Comparison of ENCODE assay signal across 15 cellular contexts in the genomic region with DNA sequence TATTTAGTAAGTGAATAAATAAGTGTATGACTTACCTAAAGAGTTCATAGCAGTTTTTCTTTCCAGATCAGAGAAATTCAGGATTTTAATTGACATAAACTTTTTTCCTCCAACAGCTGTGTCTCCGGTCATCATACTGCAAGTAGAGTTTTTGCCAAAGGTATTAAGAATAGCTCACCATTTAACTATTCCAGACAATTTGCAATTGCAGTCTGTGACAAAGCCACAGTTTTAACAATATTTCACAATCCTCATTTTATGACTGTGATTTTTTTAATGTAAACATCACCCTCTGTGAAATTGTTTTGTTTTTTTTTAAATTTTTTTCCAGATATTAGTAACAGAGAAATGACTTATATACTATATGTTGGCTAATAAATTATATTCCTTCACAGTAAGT.
DNase-seq lines count a peak whose midpoint lies in the region; ATAC-seq, FAIRE-seq and TF ChIP-seq lines count a peak whose summit lies in the region.
"Had no signal": no experiment of that assay in that cellular context is flagged by ENCODE, and none has a peak within 500 bp of the region (broad histone marks: within the 10 kb centered on the region; RNA-seq: fewer than 3 reads in every experiment).

No MANE protein-coding gene starts in this region.

- FAIRE-seq in GM12892 (lab: Jason Lieb, UNC) = no peak
- FAIRE-seq: GM12878, RCC 7860 had no signal

- no peak overlapping the region for H3K4me3 ChIP-seq in PC-3 (ENCODE audit: low read length)
- no peak overlapping the region for H3K4me3 ChIP-seq in fibroblast of mammary gland (ENCODE audit: control insufficient read depth, low read depth, low read length)
- H3K4me3 ChIP-seq in skeletal muscle cell (ENCODE audit: low read depth, low read length) = no peak overlapping the region
- H3K4me3 ChIP-seq: GM12878 had no signal

- no peaks in the 10 kb centered on the region for H3K79me2 ChIP-seq in PC-3 (ENCODE audit: low read length)

- H3K4me1 ChIP-seq in PC-3 (ENCODE audit: insufficient read depth, low read length) = peaks cover 8% of the 10 kb centered on the region; the same call in 1 of the 2 replicates

- H3K9me2 ChIP-seq in PC-3 (replicated peaks; ENCODE audit: low read length) = no peaks in the 10 kb centered on the region

- H3F3A ChIP-seq in PC-3 (ENCODE audit: low read length, unreplicated experiment) = no peaks in the 10 kb centered on the region

- no peak overlapping the region for H3K27ac ChIP-seq in PC-3 (ENCODE audit: low read length)
- no peak overlapping the region for H3K27ac ChIP-seq in substantia nigra (ENCODE audit: low read depth, low read length, poor library complexity, severe bottlenecking)
- H3K27ac ChIP-seq: KMS-11 had no signal

- H2AFZ ChIP-seq in PC-3 (ENCODE audit: low read length) = no peak overlapping the region

- H3K27me3 ChIP-seq in PC-3 (ENCODE audit: low read length) = no peaks in the 10 kb centered on the region

- BruUV-seq in PC-3 (replicated peaks; lab: Mats Ljungman, UMichigan) = no TSS peak

- ATAC-seq in PC-3 = no peak
- ATAC-seq: GM12878 had no signal

- H4K20me1 ChIP-seq in PC-3 (ENCODE audit: low read length) = no peaks in the 10 kb centered on the region

- POLR2A ChIA-PET in PC-3 (lab: Charles Lee; ENCODE audit: unreplicated experiment) = no interaction called here

- DNase-seq in GM03348 (ENCODE audit: low spot score) = peak; percentile 24
- peak; percentile 13 for DNase-seq in PC-3
- DNase-seq in fibroblast of mammary gland (ENCODE audit: low read depth) = peak; percentile 35
- DNase-seq in skeletal muscle cell (ENCODE audit: low read depth) = peak; percentile 23
- DNase-seq in GM12892 (ENCODE audit: insufficient read length) = no peak
- no peak for DNase-seq in hypothalamus (lab: John Stamatoyannopoulos, UW)
- DNase-seq in substantia nigra (lab: John Stamatoyannopoulos, UW) = no peak
- DNase-seq: C1 segment of cervical spinal cord, NCI-H2029, NCI-H510A, NCI-H82, SHP77 treated with DMSO at 0.1 percent for 48 hours had no signal

- H3K36me3 ChIP-seq in PC-3 (ENCODE audit: low read depth, low read length) = no peaks in the 10 kb centered on the region

- H3K4me2 ChIP-seq in PC-3 (ENCODE audit: low read length) = no peak overlapping the region
- H3K4me2 ChIP-seq: KMS-11 had no signal

- no peaks in the 10 kb centered on the region for H3K9me3 ChIP-seq in PC-3 (ENCODE audit: low read length)

- TF ChIP-seq CTCF in PC-3 (conservative IDR thresholded peaks at IDR 0.05; ENCODE audit: low read depth, low read length) (no peak), fibroblast of mammary gland (conservative IDR thresholded peaks at IDR 0.05; ENCODE audit: control insufficient read depth, insufficient read depth, low read depth, low read length) (no peak)

- CTCF ChIA-PET in PC-3 (lab: Charles Lee) = no interaction called here

- intact Hi-C loops in PC-3 (cut with micrococcal nuclease) = no loop called here

- H3K9ac ChIP-seq in PC-3 (ENCODE audit: low read length) = no peak overlapping the region
- H3K9ac ChIP-seq: KMS-11 had no signal

- TF ChIP-seq POLR2A in GM12892 (IDR thresholded peaks at IDR 0.05; ENCODE audit: low read depth, low read length) = no peak

Comparison
In these comparisons a context has a peak if more than half of its experiments do, and no peak if none do; other contexts are left out.
1. DNase-seq: peak in GM03348 (single experiment), PC-3 (single experiment), fibroblast of mammary gland (single experiment) and skeletal muscle cell (single experiment); none in GM12892 (single experiment), hypothalamus (0 of 51) and substantia nigra (0 of 49).